1 cellular context compared by ENCODE assay signal in the genomic region with DNA sequence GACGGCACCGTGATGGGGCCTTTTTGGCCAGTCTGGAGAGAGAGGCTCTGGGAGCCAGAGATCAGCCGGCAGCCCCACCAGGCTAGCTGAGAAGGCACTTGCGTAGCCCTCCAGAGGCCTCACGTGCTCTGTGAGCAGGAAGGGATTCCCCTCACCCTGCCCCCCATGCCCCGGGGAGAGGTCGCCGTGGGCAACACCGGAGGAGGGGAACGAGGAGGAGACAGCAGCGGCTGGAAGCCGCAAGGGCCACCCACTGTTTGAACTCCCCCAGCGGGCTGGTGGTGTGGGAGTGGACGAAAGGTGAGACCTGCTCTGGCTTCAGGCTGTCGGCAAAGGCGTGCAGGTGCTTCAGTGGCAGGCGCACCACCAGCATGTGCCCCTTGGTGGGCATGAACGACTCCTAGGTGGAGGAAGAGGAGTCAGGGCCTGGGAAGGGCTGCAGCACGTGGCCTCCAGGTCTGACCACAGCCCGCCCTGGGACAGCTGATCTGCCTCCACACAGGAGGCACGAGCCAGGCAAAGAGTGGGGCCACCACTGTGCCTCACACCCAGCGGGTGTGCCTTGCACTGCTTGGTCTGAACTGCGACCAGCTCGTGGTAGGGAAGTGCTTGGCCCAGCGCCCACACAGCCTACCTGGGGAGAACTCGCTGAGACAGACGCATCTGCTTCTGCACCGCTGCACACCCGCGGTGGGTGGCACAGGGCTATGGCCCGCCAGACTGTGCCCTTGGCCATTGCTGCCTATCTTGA.
TF ChIP-seq lines count a peak whose summit lies in the region.

No MANE protein-coding gene starts in this region.

TF ChIP-seq in SK-N-SH treated with all-trans-retinoic acid at 6 μM for 48 hours, 23 proteins besides CTCF, POLR2A, EP300 and RAD21 (continued from another document):
- TF ChIP-seq, protein P1, sequence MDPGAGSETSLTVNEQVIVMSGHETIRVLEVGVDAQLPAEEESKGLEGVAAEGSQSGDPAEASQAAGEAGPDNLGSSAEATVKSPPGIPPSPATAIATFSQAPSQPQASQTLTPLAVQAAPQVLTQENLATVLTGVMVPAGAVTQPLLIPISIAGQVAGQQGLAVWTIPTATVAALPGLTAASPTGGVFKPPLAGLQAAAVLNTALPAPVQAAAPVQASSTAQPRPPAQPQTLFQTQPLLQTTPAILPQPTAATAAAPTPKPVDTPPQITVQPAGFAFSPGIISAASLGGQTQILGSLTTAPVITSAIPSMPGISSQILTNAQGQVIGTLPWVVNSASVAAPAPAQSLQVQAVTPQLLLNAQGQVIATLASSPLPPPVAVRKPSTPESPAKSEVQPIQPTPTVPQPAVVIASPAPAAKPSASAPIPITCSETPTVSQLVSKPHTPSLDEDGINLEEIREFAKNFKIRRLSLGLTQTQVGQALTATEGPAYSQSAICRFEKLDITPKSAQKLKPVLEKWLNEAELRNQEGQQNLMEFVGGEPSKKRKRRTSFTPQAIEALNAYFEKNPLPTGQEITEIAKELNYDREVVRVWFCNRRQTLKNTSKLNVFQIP (CRISPR knock-in tag; IDR thresholded peaks at IDR 0.05; ENCODE audit: borderline replicate concordance, low read depth), result no peak
- no peak for TF ChIP-seq ZNF8 (CRISPR knock-in tag; IDR thresholded peaks at IDR 0.05)
